Comparison of ENCODE assay signal across 1 cellular context in the genomic region with DNA sequence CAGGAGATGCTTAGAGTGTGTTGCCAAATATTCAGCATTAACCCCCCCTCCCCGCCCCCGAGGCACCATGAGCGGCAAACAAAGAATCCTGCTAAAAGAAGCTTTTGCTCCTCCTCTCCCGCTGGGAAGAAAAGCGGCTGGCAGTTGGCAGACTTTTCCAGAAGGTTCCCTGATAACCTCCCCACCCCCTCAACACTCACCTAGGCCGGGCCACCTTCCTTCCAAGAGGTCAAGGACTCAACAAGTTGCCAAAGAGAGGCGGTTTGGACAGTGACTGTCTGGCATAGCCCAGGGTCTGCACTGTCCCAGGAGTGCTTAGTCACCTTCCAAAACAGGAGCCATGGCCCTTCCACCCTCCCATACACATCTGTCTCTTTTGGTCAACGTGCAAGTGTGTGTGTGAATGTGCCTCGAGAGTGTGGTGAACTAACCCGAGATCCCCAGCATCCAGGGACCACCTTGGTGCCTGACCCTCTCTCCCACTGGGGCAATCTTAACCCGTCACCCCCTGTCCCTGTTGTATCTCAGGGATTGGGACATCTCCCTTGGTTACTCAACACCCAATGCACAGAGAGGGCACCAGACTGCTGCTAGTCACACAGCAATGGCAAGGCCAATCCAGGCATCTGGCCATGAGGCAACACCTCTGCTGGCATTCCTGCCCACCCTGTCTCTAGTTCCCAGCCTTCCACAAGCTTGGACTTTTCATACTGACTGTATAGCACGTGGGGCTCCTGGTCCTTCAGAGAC.
TF ChIP-seq lines count a peak whose summit lies in the region.

No MANE protein-coding gene starts in this region.

TF ChIP-seq in GM23338, 12 proteins besides CTCF, POLR2A, EP300 and RAD21 (continued from another document):
- TF ChIP-seq REST (IDR thresholded peaks at IDR 0.05; ENCODE audit: unreplicated experiment) (no peak), STAT1 (IDR thresholded peaks at IDR 0.05; ENCODE audit: unreplicated experiment) (no peak)
